In the genomic region with DNA sequence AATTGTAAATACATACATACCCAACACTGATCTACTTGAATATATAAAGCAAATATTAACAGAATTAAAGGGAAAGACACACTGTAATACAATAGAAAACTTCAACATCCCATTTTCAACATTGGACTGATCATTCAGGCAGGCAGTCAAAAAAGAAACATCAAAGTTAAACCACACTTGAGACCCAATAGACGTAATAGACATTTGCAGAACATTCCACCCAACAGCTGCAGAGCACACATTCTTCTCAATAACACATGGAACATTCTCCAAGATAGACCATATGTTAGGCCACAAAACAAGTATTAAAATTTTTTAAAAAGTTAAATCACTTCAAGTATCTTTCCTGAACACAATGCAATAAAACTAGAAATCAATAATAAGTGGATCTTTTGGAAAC, we compare ENCODE assay signal across 19 cellular contexts.
DNase-seq lines count a peak whose midpoint lies in the region; ATAC-seq, FAIRE-seq and TF ChIP-seq lines count a peak whose summit lies in the region.
"Had no signal": no experiment of that assay in that cellular context is flagged by ENCODE, and none has a peak within 500 bp of the region (broad histone marks: within the 10 kb centered on the region; RNA-seq: fewer than 3 reads in every experiment).

No MANE protein-coding gene starts in this region.

- H3K4me3 ChIP-seq in fibroblast of villous mesenchyme (ENCODE audit: low read depth, low read length) (no peak overlapping the region), pancreas (no peak overlapping the region), lower lobe of right lung (no peak overlapping the region)
- H3K4me3 ChIP-seq: BLaER1 treated with 17β-estradiol and CSF1 and Interleukin-3, amounts not matched to agents 10 nM and 100 nM; GM23338 had no signal

- peak overlapping the region; percentile 39 for H3K27ac Mint-ChIP-seq in endothelial cell (ENCODE audit: unreplicated experiment)
- H3K27ac Mint-ChIP-seq: B cell; CD8-positive, alpha-beta T cell; GM23338 had no signal

- ATAC-seq in pancreas, result no peak
- no peak for ATAC-seq in HG02840 (IDR thresholded peaks at IDR 0.05; ENCODE audit: low FRiP score, unreplicated experiment)
- no peak for ATAC-seq in HG03108 (IDR thresholded peaks at IDR 0.05; ENCODE audit: unreplicated experiment)
- ATAC-seq in lower lobe of right lung, result no peak
- ATAC-seq: CD8-positive, alpha-beta T cell; GM23338 had no signal

- H3K27ac ChIP-seq in pancreas (no peak overlapping the region), lower lobe of right lung (no peak overlapping the region)
- H3K27ac ChIP-seq: BLaER1 treated with 17β-estradiol and CSF1 and Interleukin-3, amounts not matched to agents 10 nM and 100 nM had no signal

- peaks cover 6% of the 10 kb centered on the region for H3K9me3 Mint-ChIP-seq in endothelial cell (ENCODE audit: unreplicated experiment)

- H3K9me3 ChIP-seq in pancreas (peaks cover 0 to 6% (median 0%) of the 10 kb centered on the region in 4 donors), lower lobe of right lung (peaks cover 22% of the 10 kb centered on the region)

- TF ChIP-seq CTCF in endothelial cell (IDR thresholded peaks at IDR 0.05; ENCODE audit: unreplicated experiment), result no peak
- TF ChIP-seq CTCF in fibroblast of villous mesenchyme (IDR thresholded peaks at IDR 0.05; ENCODE audit: insufficient read depth, low read depth, low read length), result no peak
- no peak for TF ChIP-seq CTCF in pancreas (IDR thresholded peaks at IDR 0.05)
- no peak for TF ChIP-seq CTCF in lower lobe of right lung (IDR thresholded peaks at IDR 0.05)

- H3K4me1 ChIP-seq in pancreas (no peaks in the 10 kb centered on the region), lower lobe of right lung (no peaks in the 10 kb centered on the region)
- H3K4me1 ChIP-seq: BLaER1 treated with 17β-estradiol and CSF1 and Interleukin-3, amounts not matched to agents 10 nM and 100 nM had no signal

- H3K36me3 ChIP-seq in pancreas (no peaks in the 10 kb centered on the region), lower lobe of right lung (no peaks in the 10 kb centered on the region)
- H3K36me3 ChIP-seq: BLaER1 treated with 17β-estradiol and CSF1 and Interleukin-3, amounts not matched to agents 10 nM and 100 nM had no signal

- H3K36me3 Mint-ChIP-seq in endothelial cell (ENCODE audit: low read depth, unreplicated experiment), result no peaks in the 10 kb centered on the region
- H3K36me3 Mint-ChIP-seq: CD8-positive, alpha-beta T cell had no signal

- intact Hi-C loops in pancreas (cut with DNase I), result no loop called here
- intact Hi-C loops in lower lobe of right lung (cut with DNase I), result no loop called here

- no peak overlapping the region for H3K4me3 Mint-ChIP-seq in endothelial cell (ENCODE audit: unreplicated experiment)
- H3K4me3 Mint-ChIP-seq: B cell; CD8-positive, alpha-beta T cell; GM23338 had no signal

- DNase-seq in LHCN-M2 (ENCODE audit: low read depth) (peak; percentile 81), endothelial cell (ENCODE audit: low spot score) (no peak), fibroblast of villous mesenchyme (ENCODE audit: low read depth) (peak; percentile 1), pancreas (no peak), NCI-H1417 (lab: John Stamatoyannopoulos, UW) (no peak), lower lobe of right lung (no peak)
- DNase-seq: 8988T; Calu3; CD8-positive, alpha-beta T cell; DMS79 treated with DMSO at 0.1 percent for 48 hours; GF-D8; HCEC 1CT had no signal

- FAIRE-seq in pancreas (lab: Jason Lieb, UNC), result peak; percentile 26
- FAIRE-seq: H54, HTR-8/SVneo had no signal

- 70 to 79% methylated on average over 1 of the region's 1 CpG for WGBS in pancreas, 2 donors

- H3K4me1 Mint-ChIP-seq in endothelial cell (ENCODE audit: unreplicated experiment), result no peaks in the 10 kb centered on the region
- H3K4me1 Mint-ChIP-seq: B cell, GM23338 had no signal

- H3K27me3 Mint-ChIP-seq in endothelial cell (ENCODE audit: unreplicated experiment), result no peaks in the 10 kb centered on the region
- H3K27me3 Mint-ChIP-seq: B cell had no signal

- no peaks in the 10 kb centered on the region for H3K27me3 ChIP-seq in pancreas
- H3K27me3 ChIP-seq in lower lobe of right lung (ENCODE audit: low read depth), result no peaks in the 10 kb centered on the region
- H3K27me3 ChIP-seq: BLaER1 treated with 17β-estradiol and CSF1 and Interleukin-3, amounts not matched to agents 10 nM and 100 nM had no signal

Comparison
In these comparisons a context has a peak if more than half of its experiments do, and no peak if none do; other contexts are left out.
1. DNase-seq: peak in LHCN-M2 (single experiment) and fibroblast of villous mesenchyme (single experiment); none in endothelial cell (single experiment), pancreas (0 of 6), NCI-H1417 (0 of 3) and lower lobe of right lung (single experiment).